ENCODE assay signal across 18 cellular contexts in the genomic region with DNA sequence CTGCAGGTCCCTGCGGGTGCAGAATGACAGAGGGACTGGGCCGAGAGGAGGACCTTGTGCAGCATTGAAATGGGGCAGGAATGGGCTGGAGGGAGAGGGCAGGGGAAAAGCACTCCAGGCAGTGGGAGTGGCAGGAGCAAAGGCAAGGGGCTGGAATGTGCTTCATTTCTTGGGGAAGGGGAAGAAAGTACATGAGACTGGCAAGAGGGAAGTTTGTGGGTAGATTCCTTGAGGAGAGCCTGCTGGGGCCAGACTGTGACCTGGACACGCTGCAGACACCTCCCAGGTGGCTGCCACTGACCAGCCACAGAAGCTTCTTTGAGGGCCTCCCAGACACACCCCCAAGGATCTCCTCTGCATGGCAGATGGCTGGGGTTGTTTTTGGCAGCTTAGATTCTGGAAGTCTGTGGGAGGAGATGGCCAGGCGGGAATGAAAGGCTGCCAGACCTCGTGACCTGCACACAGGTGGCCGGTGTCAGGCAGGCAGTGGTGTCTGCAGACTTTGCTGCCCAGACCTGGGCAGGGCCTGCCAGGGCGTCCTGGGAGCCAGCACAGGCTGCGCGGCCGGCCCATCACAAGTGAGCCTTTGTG. TPM values are rescaled to one million over a fixed set of nuclear protein-coding genes. Genes with fewer than 3 reads are reported as not detected.
DNase-seq lines count a peak whose midpoint lies in the region; ATAC-seq and TF ChIP-seq lines count a peak whose summit lies in the region.
"Had no signal": no experiment of that assay in that cellular context is flagged by ENCODE, and none has a peak within 500 bp of the region (broad histone marks: within the 10 kb centered on the region; RNA-seq: fewer than 3 reads in every experiment).

No MANE protein-coding gene starts in this region.

- H3K36me3 Mint-ChIP-seq in type B pancreatic cell = peaks cover 9% of the 10 kb centered on the region
- no peaks in the 10 kb centered on the region for H3K36me3 Mint-ChIP-seq in activated T-helper 17 cell treated with anti-CD3 and anti-CD28 coated beads, Interleukin-2, amount 50 U/mL, for 72 hours (ENCODE audit: low read depth)

- no peaks in the 10 kb centered on the region for H3K27me3 Mint-ChIP-seq in type B pancreatic cell
- H3K27me3 Mint-ChIP-seq in activated T-helper 17 cell treated with anti-CD3 and anti-CD28 coated beads, Interleukin-2, amount 50 U/mL, for 72 hours = peaks cover 3% of the 10 kb centered on the region

- H3K27ac ChIP-seq in gastroesophageal sphincter (no peak overlapping the region), osteoblast (ENCODE audit: low read depth, low read length) (no peak overlapping the region)
- H3K27ac ChIP-seq: BLaER1, skin epidermis had no signal

- H3K4me1 Mint-ChIP-seq in type B pancreatic cell (ENCODE audit: unreplicated experiment) = peaks cover 32% of the 10 kb centered on the region
- H3K4me1 Mint-ChIP-seq in activated T-helper 17 cell treated with anti-CD3 and anti-CD28 coated beads, Interleukin-2, amount 50 U/mL, for 72 hours = no peaks in the 10 kb centered on the region

- H3K4me3 ChIP-seq in gastroesophageal sphincter = no peak overlapping the region
- no peak overlapping the region for H3K4me3 ChIP-seq in osteoblast (ENCODE audit: insufficient read depth, low read length)
- H3K4me3 ChIP-seq: BLaER1, skin epidermis had no signal

- no peak for TF ChIP-seq EP300 in gastroesophageal sphincter (IDR thresholded peaks at IDR 0.05)

- DNase-seq in NCI-H82 treated with DMSO at 0.1 percent for 48 hours (lab: John Stamatoyannopoulos, UW; ENCODE audit: unreplicated experiment) (peak; percentile 58), mesenteric fat pad (ENCODE audit: low spot score) (peak; percentile 72), type B pancreatic cell (ENCODE audit: extremely low spot score, unreplicated experiment) (no peak), osteoblast (ENCODE audit: insufficient read length, low spot score, missing footprints) (no peak), T-helper 9 cell (no peak)
- DNase-seq: activated CD4-positive, CD25-positive, alpha-beta regulatory T cell treated with anti-CD3 and anti-CD28 coated beads, Interleukin-2, amount 50 U/mL, for 72 hours; activated gamma-delta T cell; amniotic stem cell; foreskin melanocyte; midbrain; NCI-H2029 treated with DMSO at 0.1 percent for 48 hours; nucleus accumbens had no signal

- 57 to 73% methylated on average over 1 to 8 of the region's 10 CpGs for WGBS in gastroesophageal sphincter (ENCODE audit: low coverage in 1 of 2), 2 donors

- no peak for TF ChIP-seq POLR2A in gastroesophageal sphincter (IDR thresholded peaks at IDR 0.05)

- TF ChIP-seq CTCF in gastroesophageal sphincter (IDR thresholded peaks at IDR 0.05) (no peak), type B pancreatic cell (conservative IDR thresholded peaks at IDR 0.05) (no peak), osteoblast (IDR thresholded peaks at IDR 0.05; ENCODE audit: extremely low read depth, low read depth, low read length) (no peak)

- H3K27me3 ChIP-seq in gastroesophageal sphincter (no peaks in the 10 kb centered on the region), osteoblast (ENCODE audit: insufficient read depth, low read length) (no peaks in the 10 kb centered on the region)
- H3K27me3 ChIP-seq: BLaER1 had no signal

- H3K9me3 ChIP-seq in gastroesophageal sphincter (no peaks in the 10 kb centered on the region), osteoblast (ENCODE audit: low read depth, low read length) (no peaks in the 10 kb centered on the region)
- H3K9me3 ChIP-seq: BLaER1 had no signal

- H3K4me1 ChIP-seq in gastroesophageal sphincter = no peaks in the 10 kb centered on the region
- H3K4me1 ChIP-seq in osteoblast (ENCODE audit: insufficient read depth, low read length) = no peaks in the 10 kb centered on the region

- peak; percentile 17 for ATAC-seq in gastroesophageal sphincter
- no peak for ATAC-seq in activated T-helper 17 cell treated with anti-CD3 and anti-CD28 coated beads, Interleukin-2, amount 50 U/mL, for 72 hours (replicated peaks)

- H3K79me2 ChIP-seq in osteoblast (ENCODE audit: insufficient read depth, low read length) = no peaks in the 10 kb centered on the region

- peak overlapping the region; percentile 40 for H3K27ac Mint-ChIP-seq in type B pancreatic cell
- no peak overlapping the region for H3K27ac Mint-ChIP-seq in activated T-helper 17 cell treated with anti-CD3 and anti-CD28 coated beads, Interleukin-2, amount 50 U/mL, for 72 hours
- H3K27ac Mint-ChIP-seq: T-helper 1 cell treated with Interleukin-12 subunit alpha and Interleukin-12 subunit beta and Interleukin-4 antibody, amounts not matched to agents 30 μg/mL and 1 μg/mL, for 36 hours had no signal

- H3K36me3 ChIP-seq in gastroesophageal sphincter (no peaks in the 10 kb centered on the region), osteoblast (ENCODE audit: insufficient read depth, low read length) (no peaks in the 10 kb centered on the region)
- H3K36me3 ChIP-seq: BLaER1 had no signal

- H3K4me2 ChIP-seq in osteoblast (ENCODE audit: insufficient read depth, low read length) = no peak overlapping the region
- H3K4me2 ChIP-seq: BLaER1 had no signal

- peaks cover 4% of the 10 kb centered on the region for H3K9me3 Mint-ChIP-seq in type B pancreatic cell
- H3K9me3 Mint-ChIP-seq in activated T-helper 17 cell treated with anti-CD3 and anti-CD28 coated beads, Interleukin-2, amount 50 U/mL, for 72 hours = no peaks in the 10 kb centered on the region
- H3K9me3 Mint-ChIP-seq: T-helper 1 cell treated with Interleukin-12 subunit alpha and Interleukin-12 subunit beta and Interleukin-4 antibody, amounts not matched to agents 30 μg/mL and 1 μg/mL, for 36 hours had no signal

- peak overlapping the region; percentile 2 for H3K4me3 Mint-ChIP-seq in type B pancreatic cell
- no peak overlapping the region for H3K4me3 Mint-ChIP-seq in activated T-helper 17 cell treated with anti-CD3 and anti-CD28 coated beads, Interleukin-2, amount 50 U/mL, for 72 hours
- H3K4me3 Mint-ChIP-seq: T-helper 1 cell treated with Interleukin-12 subunit alpha and Interleukin-12 subunit beta and Interleukin-4 antibody, amounts not matched to agents 30 μg/mL and 1 μg/mL, for 36 hours had no signal

- H4K20me1 ChIP-seq in osteoblast (ENCODE audit: insufficient read depth, low read length) = no peaks in the 10 kb centered on the region
- H4K20me1 ChIP-seq: BLaER1 had no signal

- no peak overlapping the region for H2AFZ ChIP-seq in osteoblast (ENCODE audit: low read length)

RNA-seq across cellular contexts. Expression of a gene that starts 53.1 kb away (rescaled TPM):
- total RNA-seq in gastroesophageal sphincter (1 to 10 TPM in 3 of 4 donors, under 1 TPM in 1; 0.22 to 3.4 (median 1.2) TPM), mesenteric fat pad (1.1 TPM), type B pancreatic cell (ENCODE audit: low replicate concordance) (4.7 and 23.8 TPM in 2 replicates), osteoblast (not detected in 2 replicates)
- not detected for total RNA-seq in activated T-helper 17 cell treated with anti-CD3 and anti-CD28 coated beads, Interleukin-2, amount 50 U/mL, for 72 hours
- total RNA-seq: HepG2 had no signal

Comparison
In these comparisons a context has a peak if more than half of its experiments do, and no peak if none do; other contexts are left out.
1. DNase-seq: peak in NCI-H82 treated with DMSO at 0.1 percent for 48 hours (single experiment) and mesenteric fat pad (single experiment); none in type B pancreatic cell (single experiment), osteoblast (single experiment) and T-helper 9 cell (single experiment).